In genomic region chr3:170790591-170790990, GRCh38 we compare ENCODE assay signal across 1 cellular context.
TF ChIP-seq lines count a peak whose summit lies in the region.

No MANE protein-coding gene starts in this region.

TF ChIP-seq in SK-N-SH treated with all-trans-retinoic acid at 6 μM for 48 hours, 23 proteins besides CTCF, POLR2A, EP300 and RAD21 (continued from another document):
- no peak for TF ChIP-seq TSHZ2 (CRISPR knock-in tag; IDR thresholded peaks at IDR 0.05)
- no peak for TF ChIP-seq ZC3H10 (CRISPR knock-in tag; IDR thresholded peaks at IDR 0.05)
- TF ChIP-seq CSRNP3 (CRISPR knock-in tag; IDR thresholded peaks at IDR 0.05), result no peak
- no peak for TF ChIP-seq GLIS3 (CRISPR knock-in tag; IDR thresholded peaks at IDR 0.05)
- TF ChIP-seq TOX (CRISPR knock-in tag; IDR thresholded peaks at IDR 0.05; ENCODE audit: borderline replicate concordance), result no peak
- no peak for TF ChIP-seq ESRRG (CRISPR knock-in tag; IDR thresholded peaks at IDR 0.05)
- TF ChIP-seq CSDC2 (CRISPR knock-in tag; IDR thresholded peaks at IDR 0.05), result no peak
- TF ChIP-seq ZNF565 (CRISPR knock-in tag; conservative IDR thresholded peaks at IDR 0.05; ENCODE audit: low read depth), result no peak
- TF ChIP-seq PATZ1 (CRISPR knock-in tag; IDR thresholded peaks at IDR 0.05; ENCODE audit: borderline replicate concordance), result no peak
- TF ChIP-seq ARNTL (CRISPR knock-in tag; IDR thresholded peaks at IDR 0.05; ENCODE audit: borderline replicate concordance, low read depth), result no peak
- no peak for TF ChIP-seq PPARA (CRISPR knock-in tag; IDR thresholded peaks at IDR 0.05; ENCODE audit: borderline replicate concordance)
- no peak for TF ChIP-seq OSR1 (CRISPR knock-in tag; IDR thresholded peaks at IDR 0.05)
- no peak for TF ChIP-seq CREB5 (CRISPR knock-in tag; IDR thresholded peaks at IDR 0.05; ENCODE audit: low read depth)
- no peak for TF ChIP-seq ZFP3 (CRISPR knock-in tag; IDR thresholded peaks at IDR 0.05)
- no peak for TF ChIP-seq TCF4 (CRISPR knock-in tag; IDR thresholded peaks at IDR 0.05; ENCODE audit: borderline replicate concordance)
